Comparison of ENCODE assay signal across 25 cellular contexts in the genomic region with DNA sequence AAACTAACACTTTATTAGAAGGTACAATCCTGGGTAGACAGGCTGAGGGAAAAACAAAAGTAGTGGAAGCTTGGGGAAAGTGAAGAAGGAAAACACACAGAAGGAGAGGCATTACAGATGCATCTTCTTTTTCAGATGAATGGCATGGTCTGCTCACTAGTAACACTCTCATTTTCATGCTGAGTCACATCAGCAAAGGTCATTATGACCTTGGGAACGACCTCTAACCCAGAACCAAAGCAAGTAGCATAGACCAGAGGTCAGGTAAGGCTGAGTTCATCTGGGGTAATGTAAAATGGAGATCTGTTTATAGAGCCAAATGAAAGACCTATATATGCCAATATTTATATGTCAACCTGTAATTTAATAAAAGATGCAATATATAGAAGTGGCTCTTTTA.
DNase-seq lines count a peak whose midpoint lies in the region; ATAC-seq, FAIRE-seq and TF ChIP-seq lines count a peak whose summit lies in the region.
"Had no signal": no experiment of that assay in that cellular context is flagged by ENCODE, and none has a peak within 500 bp of the region (broad histone marks: within the 10 kb centered on the region; RNA-seq: fewer than 3 reads in every experiment).

No MANE protein-coding gene starts in this region.

- H3K79me2 ChIP-seq in GM23338 (replicated peaks; ENCODE audit: insufficient read depth): no peaks in the 10 kb centered on the region
- no peaks in the 10 kb centered on the region for H3K79me2 ChIP-seq in neural progenitor cell (ENCODE audit: low read depth)

- H3K4me1 ChIP-seq in GM23338 (ENCODE audit: insufficient read depth): peaks cover 11% of the 10 kb centered on the region; the same call in 1 of the 2 replicates
- H3K4me1 ChIP-seq in neural progenitor cell: no peaks in the 10 kb centered on the region
- no peaks in the 10 kb centered on the region for H3K4me1 ChIP-seq in pancreas
- H3K4me1 ChIP-seq in esophagus squamous epithelium: no peaks in the 10 kb centered on the region
- H3K4me1 ChIP-seq: BE2C, BLaER1 had no signal

- H3K27me3 ChIP-seq in GM23338 (ENCODE audit: insufficient read depth) (no peaks in the 10 kb centered on the region), neural progenitor cell (no peaks in the 10 kb centered on the region), pancreas (no peaks in the 10 kb centered on the region), esophagus squamous epithelium (no peaks in the 10 kb centered on the region)
- H3K27me3 ChIP-seq: BE2C, BLaER1 had no signal

- H3K27ac ChIP-seq in GM23338 (ENCODE audit: low read depth): no peak overlapping the region
- H3K27ac ChIP-seq in neural progenitor cell: no peak overlapping the region
- no peak overlapping the region for H3K27ac ChIP-seq in pancreas
- no peak overlapping the region for H3K27ac ChIP-seq in esophagus squamous epithelium
- H3K27ac ChIP-seq: BLaER1 had no signal

- no peaks in the 10 kb centered on the region for H3K9me2 ChIP-seq in GM23338 (ENCODE audit: insufficient read depth)

- H3K36me3 Mint-ChIP-seq in GM23338 (ENCODE audit: low read depth): peaks cover 11% of the 10 kb centered on the region
- H3K36me3 Mint-ChIP-seq in WTC11: peaks cover 8% of the 10 kb centered on the region
- H3K36me3 Mint-ChIP-seq in neural progenitor cell: peaks cover under 1% of the 10 kb centered on the region
- H3K36me3 Mint-ChIP-seq: CD14-positive monocyte had no signal

- no peak overlapping the region for H3K9ac ChIP-seq in neural progenitor cell
- H3K9ac ChIP-seq: BLaER1 had no signal

- CTCF ChIA-PET in WTC11 (lab: Charles Lee): no interaction called here

- 11 to 23% methylated on average over 1 of the region's 1 CpG for WGBS in pancreas, 2 donors
- WGBS in esophagus squamous epithelium, 2 donors: 7 to 11% methylated on average over 1 of the region's 1 CpG

- POLR2A ChIA-PET in WTC11 (lab: Charles Lee): interaction anchor here (0.6 kb wide), 1 partner anchor 227 kb away, joined by 3 read pairs; no protein-coding TSS in a partner anchor

- peaks cover 14% of the 10 kb centered on the region for H3K4me1 Mint-ChIP-seq in GM23338
- peaks cover 19% of the 10 kb centered on the region for H3K4me1 Mint-ChIP-seq in WTC11
- H3K4me1 Mint-ChIP-seq in neural progenitor cell: peaks cover 4% of the 10 kb centered on the region
- H3K4me1 Mint-ChIP-seq: CD14-positive monocyte; CD4-positive, alpha-beta memory T cell; CD4-positive, CD25-positive, alpha-beta regulatory T cell; CD8-positive, alpha-beta memory T cell had no signal

- H3K4me3 Mint-ChIP-seq in GM23338 (no peak overlapping the region), WTC11 (no peak overlapping the region), neural progenitor cell (no peak overlapping the region)
- H3K4me3 Mint-ChIP-seq: CD14-positive monocyte; CD4-positive, alpha-beta memory T cell; CD4-positive, CD25-positive, alpha-beta regulatory T cell; CD8-positive, alpha-beta memory T cell had no signal

- H3K4me3 ChIP-seq in GM23338 (no peak overlapping the region), neural progenitor cell (no peak overlapping the region), pancreas (no peak overlapping the region), esophagus squamous epithelium (no peak overlapping the region)
- H3K4me3 ChIP-seq: BLaER1, GM12878 had no signal

- H3K9me3 ChIP-seq in neural progenitor cell (ENCODE audit: low read depth): no peaks in the 10 kb centered on the region
- H3K9me3 ChIP-seq in pancreas: no peaks in the 10 kb centered on the region
- no peaks in the 10 kb centered on the region for H3K9me3 ChIP-seq in esophagus squamous epithelium
- H3K9me3 ChIP-seq: BE2C, BLaER1 had no signal

- no peaks in the 10 kb centered on the region for H4K20me1 ChIP-seq in GM23338 (replicated peaks; ENCODE audit: insufficient read depth)
- no peaks in the 10 kb centered on the region for H4K20me1 ChIP-seq in neural progenitor cell (ENCODE audit: low read depth)
- H4K20me1 ChIP-seq: BLaER1 had no signal

- no peaks in the 10 kb centered on the region for H3K36me3 ChIP-seq in GM23338 (ENCODE audit: insufficient read depth)
- no peaks in the 10 kb centered on the region for H3K36me3 ChIP-seq in neural progenitor cell
- H3K36me3 ChIP-seq in pancreas: no peaks in the 10 kb centered on the region
- H3K36me3 ChIP-seq in esophagus squamous epithelium: no peaks in the 10 kb centered on the region
- H3K36me3 ChIP-seq: BE2C, BLaER1 had no signal

- H3K27me3 Mint-ChIP-seq in GM23338 (ENCODE audit: insufficient read depth, low read depth, poor library complexity) (peaks cover 3% of the 10 kb centered on the region), WTC11 (ENCODE audit: low read depth) (no peaks in the 10 kb centered on the region), neural progenitor cell (ENCODE audit: insufficient read depth, low read depth) (peaks cover 5% of the 10 kb centered on the region)
- H3K27me3 Mint-ChIP-seq: CD4-positive, alpha-beta memory T cell; CD4-positive, CD25-positive, alpha-beta regulatory T cell had no signal

- H3K27ac Mint-ChIP-seq in GM23338 (peak overlapping the region; percentile 42), WTC11 (peak overlapping the region; percentile 43), neural progenitor cell (no peak overlapping the region)
- H3K27ac Mint-ChIP-seq: CD14-positive monocyte; CD4-positive, alpha-beta memory T cell; CD4-positive, CD25-positive, alpha-beta regulatory T cell; CD8-positive, alpha-beta memory T cell had no signal

- H2AFZ ChIP-seq in GM23338 (no peak overlapping the region), neural progenitor cell (replicated peaks) (peak overlapping the region; percentile 0)

- H3K9me3 Mint-ChIP-seq in GM23338 (peaks cover 6% of the 10 kb centered on the region), WTC11 (peaks cover 14% of the 10 kb centered on the region), neural progenitor cell (peaks cover 7% of the 10 kb centered on the region)

- DNase-seq in GM23338 (ENCODE audit: low spot score) (no peak), WTC11 (ENCODE audit: low spot score) (no peak), neural progenitor cell (ENCODE audit: low spot score) (no peak), pancreas (no peak), esophagus squamous epithelium (lab: John Stamatoyannopoulos, UW) (no peak)
- DNase-seq: 8988T; ACHN; BE2C; C1 segment of cervical spinal cord; CD4-positive, alpha-beta memory T cell; CD4-positive, CD25-positive, alpha-beta regulatory T cell; CD8-positive, alpha-beta memory T cell; COR-L47; DMS 273 treated with DMSO at 0.1 percent for 48 hours; DMS153; DMS53; DMS79; DND-41; EL; GDM1 had no signal

- no peak for ATAC-seq in GM23338
- ATAC-seq in WTC11: no peak
- no peak for ATAC-seq in pancreas
- ATAC-seq: GM12878 had no signal

- TF ChIP-seq POLR2A in esophagus squamous epithelium (IDR thresholded peaks at IDR 0.05): no peak

- H3F3A ChIP-seq in GM23338 (replicated peaks; ENCODE audit: low read depth): no peaks in the 10 kb centered on the region
- H3F3A ChIP-seq in neural progenitor cell (ENCODE audit: low read depth): no peaks in the 10 kb centered on the region

- H3K4me2 ChIP-seq in GM23338: no peak overlapping the region
- H3K4me2 ChIP-seq in neural progenitor cell: no peak overlapping the region
- H3K4me2 ChIP-seq: BLaER1 had no signal

- intact Hi-C loops in pancreas (cut with DNase I): no loop called here
- intact Hi-C loops in esophagus squamous epithelium (cut with DNase I): no loop called here

- no peak for FAIRE-seq in pancreas (lab: Jason Lieb, UNC)
- FAIRE-seq: GM12878, GM12892, GM18507 had no signal

- TF ChIP-seq CTCF in GM23338 (conservative IDR thresholded peaks at IDR 0.05; ENCODE audit: low read depth in 2 of 2): no peak
- TF ChIP-seq CTCF in WTC11 (IDR thresholded peaks at IDR 0.05): no peak
- no peak for TF ChIP-seq CTCF in neural progenitor cell (IDR thresholded peaks at IDR 0.05)
- TF ChIP-seq CTCF in pancreas (IDR thresholded peaks at IDR 0.05): no peak
- no peak for TF ChIP-seq CTCF in esophagus squamous epithelium (IDR thresholded peaks at IDR 0.05)

TF ChIP-seq in GM23338, 12 proteins besides CTCF, POLR2A, EP300 and RAD21:
- no peak for TF ChIP-seq EZH2phosphoT487 (IDR thresholded peaks at IDR 0.05; ENCODE audit: unreplicated experiment)

TF ChIP-seq in WTC11, 78 proteins besides CTCF, POLR2A, EP300 and RAD21 (continues in another document):
- TF ChIP-seq, protein P1, sequence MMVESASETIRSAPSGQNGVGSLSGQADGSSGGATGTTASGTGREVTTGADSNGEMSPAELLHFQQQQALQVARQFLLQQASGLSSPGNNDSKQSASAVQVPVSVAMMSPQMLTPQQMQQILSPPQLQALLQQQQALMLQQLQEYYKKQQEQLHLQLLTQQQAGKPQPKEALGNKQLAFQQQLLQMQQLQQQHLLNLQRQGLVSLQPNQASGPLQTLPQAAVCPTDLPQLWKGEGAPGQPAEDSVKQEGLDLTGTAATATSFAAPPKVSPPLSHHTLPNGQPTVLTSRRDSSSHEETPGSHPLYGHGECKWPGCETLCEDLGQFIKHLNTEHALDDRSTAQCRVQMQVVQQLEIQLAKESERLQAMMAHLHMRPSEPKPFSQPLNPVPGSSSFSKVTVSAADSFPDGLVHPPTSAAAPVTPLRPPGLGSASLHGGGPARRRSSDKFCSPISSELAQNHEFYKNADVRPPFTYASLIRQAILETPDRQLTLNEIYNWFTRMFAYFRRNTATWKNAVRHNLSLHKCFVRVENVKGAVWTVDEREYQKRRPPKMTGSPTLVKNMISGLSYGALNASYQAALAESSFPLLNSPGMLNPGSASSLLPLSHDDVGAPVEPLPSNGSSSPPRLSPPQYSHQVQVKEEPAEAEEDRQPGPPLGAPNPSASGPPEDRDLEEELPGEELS (CRISPR knock-in tag; IDR thresholded peaks at IDR 0.05): no peak
- TF ChIP-seq E2F4 (CRISPR knock-in tag; IDR thresholded peaks at IDR 0.05; ENCODE audit: borderline replicate concordance, low read depth): no peak
